ENCODE assay signal across 11 cellular contexts in the genomic region with DNA sequence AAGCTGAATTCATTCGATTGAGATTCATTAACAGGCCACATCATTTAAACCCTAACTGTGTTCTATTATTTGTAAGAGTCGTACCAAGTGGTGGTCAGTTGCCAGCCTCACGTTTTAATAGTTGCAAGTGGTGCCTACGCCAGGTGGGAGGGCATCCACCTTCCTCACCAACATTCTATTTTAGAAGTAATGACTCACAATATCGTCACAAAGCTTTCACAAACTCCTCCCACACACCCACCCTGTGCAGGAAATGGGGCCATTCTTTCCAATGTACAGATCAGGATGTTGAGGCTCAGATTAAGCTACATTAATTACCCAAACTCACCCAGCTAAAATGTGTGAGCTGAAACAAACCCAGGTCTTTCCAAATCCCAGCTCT.
DNase-seq lines count a peak whose midpoint lies in the region; ATAC-seq and TF ChIP-seq lines count a peak whose summit lies in the region.
"Had no signal": no experiment of that assay in that cellular context is flagged by ENCODE, and none has a peak within 500 bp of the region (broad histone marks: within the 10 kb centered on the region; RNA-seq: fewer than 3 reads in every experiment).

No MANE protein-coding gene starts in this region.

- H3K27ac Mint-ChIP-seq in CD8-positive, alpha-beta T cell, result peak overlapping the region; percentile 12

- ATAC-seq in CD8-positive, alpha-beta T cell, result peak; percentile 54

- H3K27me3 ChIP-seq in CD8-positive, alpha-beta T cell (ENCODE audit: insufficient read depth, low read length), result no peaks in the 10 kb centered on the region
- no peaks in the 10 kb centered on the region for H3K27me3 ChIP-seq in MM.1S (replicated peaks; ENCODE audit: insufficient read depth, low read length)

- H3K9me2 ChIP-seq in MM.1S (replicated peaks; ENCODE audit: insufficient read depth, low read length), result no peaks in the 10 kb centered on the region

- H3K4me2 ChIP-seq in MM.1S (ENCODE audit: low read depth, low read length), result no peak overlapping the region

- no peak overlapping the region for H2AFZ ChIP-seq in MM.1S (ENCODE audit: low read length)

- H3K4me3 ChIP-seq in CD8-positive, alpha-beta T cell (ENCODE audit: low read depth, low read length), result no peak overlapping the region
- H3K4me3 ChIP-seq in NB4 (ENCODE audit: low read depth, low read length) (no peak overlapping the region), MM.1S (ENCODE audit: low read length) (no peak overlapping the region)
- H3K4me3 ChIP-seq: SK-N-MC had no signal

- no peaks in the 10 kb centered on the region for H3K9me3 ChIP-seq in CD8-positive, alpha-beta T cell (ENCODE audit: low read length)
- no peaks in the 10 kb centered on the region for H3K9me3 ChIP-seq in MM.1S (replicated peaks; ENCODE audit: insufficient read depth, low read length)

- peaks cover 15% of the 10 kb centered on the region for H3K36me3 ChIP-seq in CD8-positive, alpha-beta T cell (ENCODE audit: insufficient read depth, low read length)
- no peaks in the 10 kb centered on the region; the same call in none of the 2 replicates for H3K36me3 ChIP-seq in MM.1S (replicated peaks; ENCODE audit: insufficient read depth, low read length)

- no peaks in the 10 kb centered on the region for H3K4me1 ChIP-seq in CD8-positive, alpha-beta T cell (ENCODE audit: insufficient read depth, low read length)
- no peaks in the 10 kb centered on the region for H3K4me1 ChIP-seq in MM.1S (ENCODE audit: low read length)

- no peak for TF ChIP-seq POLR2A in NB4 (IDR thresholded peaks at IDR 0.05; ENCODE audit: extremely low read depth, insufficient read length)

- CTCF ChIA-PET in CD8-positive, alpha-beta T cell (lab: Charles Lee), result interaction anchor here (0.8 to 1.4 kb wide), 2 partner anchors 14 kb away, joined by 3 to 4 read pairs; no protein-coding TSS in a partner anchor

- no peak for TF ChIP-seq CTCF in CD8-positive, alpha-beta T cell (IDR thresholded peaks at IDR 0.05)
- TF ChIP-seq CTCF in NB4 (IDR thresholded peaks at IDR 0.05; ENCODE audit: low read depth, low read length), result no peak
- TF ChIP-seq CTCF in MM.1S (IDR thresholded peaks at IDR 0.05; ENCODE audit: low read length), result no peak

- H3K27ac ChIP-seq in CD8-positive, alpha-beta T cell (ENCODE audit: low read depth, low read length), result no peak overlapping the region
- no peak overlapping the region for H3K27ac ChIP-seq in MM.1S (ENCODE audit: low read length)
- H3K27ac ChIP-seq: epithelial cell of prostate, SK-N-MC had no signal

- POLR2A ChIA-PET in CD8-positive, alpha-beta T cell (lab: Charles Lee), result interaction anchor here (1.0 kb wide), 1 partner anchor 9 kb away, joined by 3 read pairs; no protein-coding TSS in a partner anchor

- H3F3A ChIP-seq in MM.1S (ENCODE audit: insufficient read depth, low read length), result no peaks in the 10 kb centered on the region

- no peaks in the 10 kb centered on the region for H3K79me2 ChIP-seq in MM.1S (ENCODE audit: low read length)

- intact Hi-C loops in CD8-positive, alpha-beta T cell (cut with DNase I, micrococcal nuclease), result no loop called here

- H3K27me3 Mint-ChIP-seq in CD8-positive, alpha-beta T cell (ENCODE audit: low read depth), result no peaks in the 10 kb centered on the region

- H3K36me3 Mint-ChIP-seq in CD8-positive, alpha-beta T cell, result peaks cover 25% of the 10 kb centered on the region

- no peak overlapping the region for H3K4me3 Mint-ChIP-seq in CD8-positive, alpha-beta T cell

- no peak overlapping the region for H3K9ac ChIP-seq in MM.1S (ENCODE audit: low read length)

- DNase-seq in CD8-positive, alpha-beta T cell, result peak in 1 of 7 experiments; percentile 32
- peak; percentile 32 for DNase-seq in NB4 (ENCODE audit: low read depth)
- peak; percentile 26 for DNase-seq in activated T-helper 9 cell treated with anti-CD3 and anti-CD28 coated beads, Interleukin-2, amount 50 U/mL, for 16 hours (ENCODE audit: low read depth)
- DNase-seq in stimulated activated CD4-positive, alpha-beta T cell treated with anti-CD3 and anti-CD28 coated beads, Interleukin-15, amount 100 ng/mL, for 48 hours (ENCODE audit: low read depth in 2 of 2), result peak; percentile 41 to 50
- DNase-seq in MM.1S, result no peak
- DNase-seq in dedifferentiated amniotic fluid mesenchymal stem cell (ENCODE audit: extremely low spot score), result no peak
- no peak for DNase-seq in LoVo (ENCODE audit: low spot score)
- DNase-seq: COR-L47, NCI-H524 treated with DMSO at 0.1 percent for 48 hours had no signal

- H3K9me3 Mint-ChIP-seq in CD8-positive, alpha-beta T cell, result no peaks in the 10 kb centered on the region

- H3K4me1 Mint-ChIP-seq in CD8-positive, alpha-beta T cell (ENCODE audit: low read depth), result peaks cover 7% of the 10 kb centered on the region

- H4K20me1 ChIP-seq in MM.1S (ENCODE audit: insufficient read depth, low read length), result no peaks in the 10 kb centered on the region

Comparison
In these comparisons a context has a peak if more than half of its experiments do, and no peak if none do; other contexts are left out.
1. DNase-seq: peak in NB4 (single experiment), activated T-helper 9 cell treated with anti-CD3 and anti-CD28 coated beads, Interleukin-2, amount 50 U/mL, for 16 hours (single experiment) and stimulated activated CD4-positive, alpha-beta T cell treated with anti-CD3 and anti-CD28 coated beads, Interleukin-15, amount 100 ng/mL, for 48 hours (2 of 2); none in MM.1S (single experiment), dedifferentiated amniotic fluid mesenchymal stem cell (single experiment) and LoVo (single experiment).